Comparison of ENCODE assay signal across 8 cellular contexts in genomic region chr13:54206601-54207000, GRCh38.
"Had no signal": no experiment of that assay in that cellular context is flagged by ENCODE, and none has a peak within 500 bp of the region (broad histone marks: within the 10 kb centered on the region; RNA-seq: fewer than 3 reads in every experiment).

No MANE protein-coding gene starts in this region.

- DNase-seq: GM23248, GOT3, H7, H9, HCEC 1CT, HFFc6 had no signal

- ATAC-seq: GM23338, HCT116 had no signal
